In the genomic region with DNA sequence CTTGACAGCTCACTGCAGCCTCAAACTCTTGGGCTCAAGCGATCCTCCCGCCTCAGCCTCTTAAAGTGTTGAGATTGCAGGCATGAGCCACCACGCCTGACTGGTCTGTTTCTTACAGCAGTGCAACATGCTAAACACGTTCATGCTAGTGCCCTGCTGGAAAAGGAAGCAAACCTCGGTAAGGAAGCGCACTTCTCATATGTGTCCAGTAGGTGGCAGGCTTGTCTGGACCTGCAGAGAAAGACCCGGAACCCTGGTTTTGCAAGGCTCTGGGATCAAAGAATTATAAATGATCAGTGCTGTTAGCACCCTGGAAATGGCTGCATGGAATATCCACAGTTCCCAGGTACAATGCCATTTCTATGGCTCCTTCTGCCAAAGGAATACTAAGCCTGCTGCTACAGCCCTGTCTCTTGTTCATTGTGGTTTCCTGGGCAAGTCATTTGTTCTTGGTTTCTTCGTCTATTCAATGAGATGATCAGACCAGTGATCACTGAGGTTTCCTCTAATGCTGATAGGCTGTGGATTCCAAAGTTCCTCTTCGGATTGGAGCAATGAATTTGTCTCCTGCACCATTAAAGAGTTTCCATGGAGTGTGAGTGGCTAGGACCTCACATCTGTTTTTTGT, we compare ENCODE assay signal across 8 cellular contexts. TPM values are rescaled to one million over a fixed set of nuclear protein-coding genes. Genes with fewer than 3 reads are reported as not detected.
DNase-seq lines count a peak whose midpoint lies in the region; ATAC-seq and TF ChIP-seq lines count a peak whose summit lies in the region.

No MANE protein-coding gene starts in this region.

- H3K27me3 ChIP-seq in BE2C (no peaks in the 10 kb centered on the region), SU-DHL-6 (ENCODE audit: low read length) (no peaks in the 10 kb centered on the region), left ventricle myocardium inferior (ENCODE audit: low read depth) (peaks cover 18% of the 10 kb centered on the region)

- ATAC-seq in HG03025 (IDR thresholded peaks at IDR 0.05; ENCODE audit: low FRiP score, unreplicated experiment), result no peak

- H3K27ac ChIP-seq in SU-DHL-6 (ENCODE audit: low read depth, low read length), result peak overlapping the region; percentile 98
- no peak overlapping the region for H3K27ac ChIP-seq in left ventricle myocardium inferior (replicated peaks)

- H4K20me1 ChIP-seq in SU-DHL-6 (ENCODE audit: low read depth, low read length), result no peaks in the 10 kb centered on the region

- H3K36me3 ChIP-seq in BE2C (no peaks in the 10 kb centered on the region), SU-DHL-6 (ENCODE audit: low read length) (no peaks in the 10 kb centered on the region), left ventricle myocardium inferior (no peaks in the 10 kb centered on the region)

- peak; percentile 80 for TF ChIP-seq CTCF in BE2C (IDR thresholded peaks at IDR 0.05; ENCODE audit: low read depth, low read length)
- TF ChIP-seq CTCF in GM20000 (IDR thresholded peaks at IDR 0.05; ENCODE audit: extremely low read depth, missing control alignments), result peak; percentile 80
- TF ChIP-seq CTCF in SU-DHL-6 (IDR thresholded peaks at IDR 0.05; ENCODE audit: insufficient read depth, low read length, poor library complexity, severe bottlenecking), result peak; percentile 81
- peak; percentile 93 for TF ChIP-seq CTCF in left ventricle myocardium inferior (IDR thresholded peaks at IDR 0.05; ENCODE audit: borderline replicate concordance)
- TF ChIP-seq CTCF in retinal pigment epithelial cell (conservative IDR thresholded peaks at IDR 0.05; ENCODE audit: low read depth, low read length), result peak; percentile 96

- intact Hi-C loops in left ventricle myocardium inferior (cut with micrococcal nuclease), result no loop called here

- H3K79me2 ChIP-seq in SU-DHL-6 (ENCODE audit: insufficient read depth, low read length), result no peaks in the 10 kb centered on the region

- no peaks in the 10 kb centered on the region for H3K4me1 ChIP-seq in BE2C
- H3K4me1 ChIP-seq in left ventricle myocardium inferior, result peaks cover 7% of the 10 kb centered on the region

- H3K9me2 ChIP-seq in SU-DHL-6 (replicated peaks; ENCODE audit: insufficient read depth, low read length), result no peaks in the 10 kb centered on the region

- H2AFZ ChIP-seq in SU-DHL-6 (ENCODE audit: low read depth, low read length, severe bottlenecking), result peak overlapping the region; percentile 94

- DNase-seq in BE2C (peak; percentile 50), GM20000 (ENCODE audit: low spot score) (peak; percentile 75), NCI-H146 (lab: John Stamatoyannopoulos, UW) (peak; percentile 63), amniotic stem cell (lab: John Stamatoyannopoulos, UW) (peak; percentile 59), left ventricle myocardium inferior (peak; percentile 29), retinal pigment epithelial cell (ENCODE audit: low read depth) (peak; percentile 17)

- no peaks in the 10 kb centered on the region for H3K9me3 ChIP-seq in BE2C
- H3K9me3 ChIP-seq in SU-DHL-6 (ENCODE audit: insufficient read depth, low read length), result no peaks in the 10 kb centered on the region
- H3K9me3 ChIP-seq in left ventricle myocardium inferior (replicated peaks), result no peaks in the 10 kb centered on the region

- peak overlapping the region; percentile 38; the same call in 1 of the 2 replicates for H3K9ac ChIP-seq in SU-DHL-6 (ENCODE audit: low read length)

- peak overlapping the region; percentile 66 for H3K4me2 ChIP-seq in SU-DHL-6 (ENCODE audit: low read depth, low read length, poor library complexity, severe bottlenecking)

- H3F3A ChIP-seq in SU-DHL-6 (ENCODE audit: insufficient read depth), result peaks cover 42% of the 10 kb centered on the region

- H3K4me3 ChIP-seq in BE2C (ENCODE audit: low read depth, low read length) (no peak overlapping the region), SU-DHL-6 (ENCODE audit: insufficient read depth, low read length, poor library complexity, severe bottlenecking) (no peak overlapping the region), left ventricle myocardium inferior (no peak overlapping the region), retinal pigment epithelial cell (ENCODE audit: low read length) (no peak overlapping the region)

RNA-seq across cellular contexts. Expression of a gene that starts 15.9 kb away (rescaled TPM):
- polyA plus RNA-seq in BE2C (2012; ENCODE audit: insufficient read depth, insufficient read length, low read depth), result not detected
- not detected for total RNA-seq in left ventricle myocardium inferior

RNA-seq across cellular contexts. Expression of a gene that starts 24.6 kb away (rescaled TPM):
- 5.0 TPM for polyA plus RNA-seq in BE2C (2012; ENCODE audit: insufficient read depth, insufficient read length, low read depth)
- 1.6 TPM for total RNA-seq in left ventricle myocardium inferior

RNA-seq across cellular contexts. Expression of a gene that starts 40.5 kb away (rescaled TPM):
- not detected for polyA plus RNA-seq in BE2C (2012; ENCODE audit: insufficient read depth, insufficient read length, low read depth)
- total RNA-seq in left ventricle myocardium inferior, result 1.1 TPM

RNA-seq across cellular contexts. Expression of a gene that starts 40.8 kb away (rescaled TPM):
- 1.3 TPM for polyA plus RNA-seq in BE2C (2012; ENCODE audit: insufficient read depth, insufficient read length, low read depth)
- 11.5 TPM for total RNA-seq in left ventricle myocardium inferior

Comparison
In these comparisons a context has a peak if more than half of its experiments do, and no peak if none do; other contexts are left out.
1. DNase-seq: peak in every context shown above with its lines; median percentile 75 in GM20000; 63 in NCI-H146; 59 in amniotic stem cell; 50 in BE2C; 29 in left ventricle myocardium inferior; 17 in retinal pigment epithelial cell.